ENCODE assay signal across 21 cellular contexts in genomic region chr4:1539859-1540600, GRCh38.
DNase-seq lines count a peak whose midpoint lies in the region; ATAC-seq and TF ChIP-seq lines count a peak whose summit lies in the region.
"Had no signal": no experiment of that assay in that cellular context is flagged by ENCODE, and none has a peak within 500 bp of the region (broad histone marks: within the 10 kb centered on the region; RNA-seq: fewer than 3 reads in every experiment).

No MANE protein-coding gene starts in this region.

- TF ChIP-seq CTCF in left ventricle myocardium inferior (IDR thresholded peaks at IDR 0.05; ENCODE audit: borderline replicate concordance) = no peak
- no peak for TF ChIP-seq CTCF in spleen (IDR thresholded peaks at IDR 0.05 in 8 of 11, conservative IDR thresholded peaks at IDR 0.05 in 3 of 11)

- no peak overlapping the region for H3K27ac ChIP-seq in left ventricle myocardium inferior (replicated peaks)
- H3K27ac ChIP-seq in SJCRH30 = peak overlapping the region; percentile 81
- no peak overlapping the region for H3K27ac ChIP-seq in right cardiac atrium (ENCODE audit: low read length)
- H3K27ac ChIP-seq in spleen = no peak overlapping the region
- H3K27ac ChIP-seq: 22Rv1, RWPE1 had no signal

- H3K4me1 ChIP-seq in left ventricle myocardium inferior = peaks cover 6% of the 10 kb centered on the region
- peaks cover 43% of the 10 kb centered on the region for H3K4me1 ChIP-seq in SJCRH30
- H3K4me1 ChIP-seq in right cardiac atrium (ENCODE audit: control insufficient read depth, insufficient read depth, low read length) = no peaks in the 10 kb centered on the region
- H3K4me1 ChIP-seq in spleen = no peaks in the 10 kb centered on the region

- no peaks in the 10 kb centered on the region for H3K9me3 ChIP-seq in left ventricle myocardium inferior (replicated peaks)
- H3K9me3 ChIP-seq in SJCRH30 (replicated peaks) = no peaks in the 10 kb centered on the region
- no peaks in the 10 kb centered on the region for H3K9me3 ChIP-seq in right cardiac atrium (ENCODE audit: control insufficient read depth, low read length)
- no peaks in the 10 kb centered on the region for H3K9me3 ChIP-seq in spleen

- ATAC-seq in Right ventricle myocardium inferior (no peak), right cardiac atrium (no peak), HG02981 (IDR thresholded peaks at IDR 0.05; ENCODE audit: unreplicated experiment) (no peak), HG02884 (IDR thresholded peaks at IDR 0.05; ENCODE audit: unreplicated experiment) (no peak)
- ATAC-seq: Panc1 had no signal

- peak; percentile 59 for DNase-seq in Right ventricle myocardium inferior (ENCODE audit: missing footprints)
- DNase-seq in left ventricle myocardium inferior = no peak
- DNase-seq in SJCRH30 = no peak
- peak; percentile 7 to 48 (median 38) for DNase-seq in right cardiac atrium
- peak; percentile 38 for DNase-seq in spleen
- DNase-seq: Calu3, DMS79 treated with DMSO at 0.1 percent for 48 hours, GF-D8, H9, NCI-H1092, NCI-H1417 treated with DMSO at 0.1 percent for 48 hours, NCI-H1694 treated with DMSO at 0.1 percent for 48 hours, NCI-H2081, NCI-H2227 treated with DMSO at 0.1 percent for 48 hours, NCI-H526 treated with DMSO at 0.1 percent for 48 hours, SIG-M5 had no signal

- H3K4me3 ChIP-seq in left ventricle myocardium inferior (no peak overlapping the region), SJCRH30 (peak overlapping the region; percentile 5), right cardiac atrium (ENCODE audit: low read length) (no peak overlapping the region), spleen (no peak overlapping the region)

- H3K36me3 ChIP-seq in left ventricle myocardium inferior = no peaks in the 10 kb centered on the region
- no peaks in the 10 kb centered on the region for H3K36me3 ChIP-seq in SJCRH30
- no peaks in the 10 kb centered on the region for H3K36me3 ChIP-seq in spleen

- H3K27me3 ChIP-seq in left ventricle myocardium inferior (ENCODE audit: low read depth) = peaks cover 42% of the 10 kb centered on the region
- H3K27me3 ChIP-seq in SJCRH30 = no peaks in the 10 kb centered on the region
- no peaks in the 10 kb centered on the region for H3K27me3 ChIP-seq in right cardiac atrium (ENCODE audit: control insufficient read depth, insufficient read depth)
- peaks cover 0 to 65% (median 0%) of the 10 kb centered on the region in 7 donors for H3K27me3 ChIP-seq in spleen (replicated peaks in 1 of 7)

- TF ChIP-seq POLR2A in spleen (IDR thresholded peaks at IDR 0.05) = no peak

- WGBS in right cardiac atrium = 84% methylated on average over 45 of the region's 45 CpGs
- WGBS in spleen, 5 donors = 79 to 86% (median 84%) methylated on average over 34 to 45 of the region's 45 CpGs

- intact Hi-C loops in Right ventricle myocardium inferior (cut with DNase I) (no loop called here), left ventricle myocardium inferior (cut with micrococcal nuclease) (no loop called here), right cardiac atrium (cut with DNase I) (no loop called here), spleen (cut with DNase I; ENCODE audit: low total_unique reads) (no loop called here)

Comparison
In these comparisons a context has a peak if more than half of its experiments do, and no peak if none do; other contexts are left out.
1. DNase-seq: peak in Right ventricle myocardium inferior (single experiment), right cardiac atrium (3 of 3) and spleen (single experiment); none in left ventricle myocardium inferior (single experiment) and SJCRH30 (0 of 2).